28 cellular contexts compared by ENCODE assay signal in genomic region chr20:20005381-20005780, GRCh38. TPM values are rescaled to one million over a fixed set of nuclear protein-coding genes. Genes with fewer than 3 reads are reported as not detected.
DNase-seq lines count a peak whose midpoint lies in the region; ATAC-seq, FAIRE-seq and TF ChIP-seq lines count a peak whose summit lies in the region.
"Had no signal": no experiment of that assay in that cellular context is flagged by ENCODE, and none has a peak within 500 bp of the region (broad histone marks: within the 10 kb centered on the region; RNA-seq: fewer than 3 reads in every experiment).

No MANE protein-coding gene starts in this region.

- POLR2A ChIA-PET in GM12878 (lab: Charles Lee): no interaction called here
- POLR2A ChIA-PET in HepG2 (lab: Yijun Ruan, JAX): interaction anchor here (0.8 to 1.0 kb wide), 5 partner anchors 10 to 125 kb away, joined by 3 to 6 read pairs (median 5); partner anchors contain the start of genes CRNKL1 and NAA20

- RAD21 ChIA-PET in GM12878 (lab: Charles Lee; ENCODE audit: unreplicated experiment): interaction anchor here (1.0 to 2.5 kb wide), 3 partner anchors 10 to 47 kb away, joined by 3 to 7 read pairs (median 3); partner anchors contain the start of genes CFAP61, CRNKL1 and NAA20

- H3K4me1 ChIP-seq in GM12878 (ENCODE audit: control insufficient read depth, insufficient read depth, low read length) (0 out of 2 replicates have a peak, but pooled peaks cover 5% of the 10 kb centered on the region), HepG2 (ENCODE audit: insufficient read depth, low read length) (peaks cover 77% of the 10 kb centered on the region), thyroid gland (peaks cover 15 to 33% of the 10 kb centered on the region in 2 donors), upper lobe of right lung (peaks cover 29% of the 10 kb centered on the region)
- H3K4me1 ChIP-seq: SJSA1 had no signal

- peaks cover 0 to 4% (median 0%) of the 10 kb centered on the region in 7 donors for H3K9me3 Mint-ChIP-seq in CD14-positive monocyte
- H3K9me3 Mint-ChIP-seq: T-cell had no signal

- H3K4me2 ChIP-seq in GM12878 (ENCODE audit: control insufficient read depth, insufficient read depth): no peak overlapping the region
- peak overlapping the region; percentile 52 for H3K4me2 ChIP-seq in HepG2 (ENCODE audit: low read depth, low read length)
- H3K4me2 ChIP-seq: PC-9 had no signal

- peaks cover 0 to 2% (median 0%) of the 10 kb centered on the region in 3 donors for H3K27me3 Mint-ChIP-seq in CD14-positive monocyte (ENCODE audit: low read depth in 3 of 3)

- H3K27me3 ChIP-seq in GM12878 (replicated peaks in 1 of 2; ENCODE audit: control insufficient read depth in 2 of 2, insufficient read depth in 2 of 2, low read length in 1 of 2) (peaks cover 4 to 8% of the 10 kb centered on the region in 2 experiments; a peak in 3 of 4 replicates), HepG2 (ENCODE audit: control insufficient read depth in 1 of 2, insufficient read depth in 2 of 2, low read length in 2 of 2) (no peaks in the 10 kb centered on the region), thyroid gland (no peaks in the 10 kb centered on the region), upper lobe of right lung (no peaks in the 10 kb centered on the region)
- H3K27me3 ChIP-seq: SJSA1 had no signal

- in situ Hi-C loops in GM12878 (cut with MboI) (loop anchor here (5.0 to 25.0 kb wide), 3 partner anchors 48 to 1493 kb away; partner anchors contain the start of genes DTD1 and SEC23B), HepG2 (cut with HindIII; ENCODE audit: extremely low pct_ligation_motif_present, low pct_unique_long_range_greater_than_20kb) (no loop called here)

- no peaks in the 10 kb centered on the region for H3K36me3 ChIP-seq in GM12878 (ENCODE audit: control insufficient read depth in 2 of 2, insufficient read depth in 2 of 2, low read length in 1 of 2)
- no peaks in the 10 kb centered on the region for H3K36me3 ChIP-seq in HepG2 (replicated peaks in 1 of 2; ENCODE audit: control insufficient read depth in 1 of 2, insufficient read depth in 2 of 2, low read length in 2 of 2)
- H3K36me3 ChIP-seq in thyroid gland: peaks cover 4 to 7% of the 10 kb centered on the region in 2 donors
- peaks cover 28% of the 10 kb centered on the region for H3K36me3 ChIP-seq in upper lobe of right lung

- no peak overlapping the region for H2AFZ ChIP-seq in GM12878 (ENCODE audit: control insufficient read depth, low read depth, low read length)
- H2AFZ ChIP-seq in HepG2 (ENCODE audit: low read length): peak overlapping the region; percentile 24
- H2AFZ ChIP-seq: PC-9 had no signal

- DNase-seq in CD14-positive monocyte (ENCODE audit: low spot score) (no peak), GM12878 (ENCODE audit: low read depth, low spot score) (no peak), HepG2 (ENCODE audit: low spot score) (peak; percentile 51), thyroid gland (peak; percentile 63 to 65), HPDE6-E6E7 (ENCODE audit: extremely low spot score) (no peak), NCI-H748 (lab: John Stamatoyannopoulos, UW; ENCODE audit: unreplicated experiment) (no peak), upper lobe of right lung (no peak)
- DNase-seq: C1 segment of cervical spinal cord; CD8-positive, alpha-beta memory T cell; DMS 273 treated with DMSO at 0.1 percent for 48 hours; DMS79; EL; GDM1; NCI-H1092 treated with DMSO at 0.1 percent for 48 hours; NCI-H1436 treated with DMSO at 0.1 percent for 48 hours; NCI-H187 treated with DMSO at 0.1 percent for 48 hours; NCI-H524 treated with DMSO at 0.1 percent for 48 hours; NCI-H82; NK-92 treated with Interleukin-12 subunit alpha and Interleukin-12 subunit beta, amount 100 ng/mL, for 24 hours; PC-9; Right ventricle myocardium superior; T-cell had no signal

- H3K36me3 Mint-ChIP-seq in CD14-positive monocyte: peaks cover 15 to 30% of the 10 kb centered on the region in 2 donors
- H3K36me3 Mint-ChIP-seq: T-cell had no signal

- H3K9ac ChIP-seq in GM12878 (ENCODE audit: control insufficient read depth, insufficient read depth, low read length): no peak overlapping the region
- peak overlapping the region; percentile 21; the same call in 1 of the 2 replicates for H3K9ac ChIP-seq in HepG2 (ENCODE audit: insufficient read depth, low read depth, low read length)

- H3K9me3 ChIP-seq in GM12878 (replicated peaks; ENCODE audit: control insufficient read depth, insufficient read depth, low read length) (no peaks in the 10 kb centered on the region), HepG2 (ENCODE audit: low read length) (no peaks in the 10 kb centered on the region), thyroid gland (no peaks in the 10 kb centered on the region), upper lobe of right lung (no peaks in the 10 kb centered on the region)
- H3K9me3 ChIP-seq: SJSA1 had no signal

- no peak for TF ChIP-seq POLR2A in GM12878 (IDR thresholded peaks at IDR 0.05; ENCODE audit: low read depth, low read length)
- no peak for TF ChIP-seq POLR2A in HepG2 (IDR thresholded peaks at IDR 0.05; ENCODE audit: insufficient read depth in 1 of 2, low read depth in 2 of 2, low read length in 2 of 2)
- TF ChIP-seq POLR2A in thyroid gland (IDR thresholded peaks at IDR 0.05): no peak

- no peak for TF ChIP-seq CTCF in CD14-positive monocyte (IDR thresholded peaks at IDR 0.05)
- no peak for TF ChIP-seq CTCF in GM12878 (IDR thresholded peaks at IDR 0.05 in 2 of 3, conservative IDR thresholded peaks at IDR 0.05 in 1 of 3; ENCODE audit: control insufficient read depth in 2 of 3, extremely low read depth in 1 of 3, insufficient read depth in 1 of 3, low read depth in 3 of 3, low read length in 3 of 3)
- no peak for TF ChIP-seq CTCF in HepG2 (CRISPR knock-in tag; IDR thresholded peaks at IDR 0.05)
- no peak for TF ChIP-seq CTCF in thyroid gland (IDR thresholded peaks at IDR 0.05)
- TF ChIP-seq CTCF in upper lobe of right lung (IDR thresholded peaks at IDR 0.05): no peak

- H3K79me2 ChIP-seq in GM12878 (ENCODE audit: control insufficient read depth, insufficient read depth, low read length) (no peaks in the 10 kb centered on the region), HepG2 (ENCODE audit: insufficient read depth, low read length) (no peaks in the 10 kb centered on the region)

- intact Hi-C loops in CD14-positive monocyte (cut with micrococcal nuclease) (no loop called here), GM12878 (cut with micrococcal nuclease; ENCODE audit: unreplicated experiment) (no loop called here), HepG2 (cut with micrococcal nuclease; ENCODE audit: unreplicated experiment) (no loop called here), thyroid gland (cut with DNase I) (no loop called here), upper lobe of right lung (cut with DNase I) (no loop called here)

- 44% methylated on average over 6 of the region's 6 CpGs for WGBS in GM12878 (ENCODE audit: insufficient coverage, insufficient replicate concordance, low lambda C conversion rate, missing lambda C conversion rate)
- WGBS in HepG2 (ENCODE audit: low lambda C conversion rate): 27% methylated on average over 6 of the region's 6 CpGs
- WGBS in thyroid gland, 2 donors: 36 to 42% methylated on average over 6 of the region's 6 CpGs

- peak overlapping the region in 5 of 7 donors; percentile 30 to 68 (median 58) for H3K27ac Mint-ChIP-seq in CD14-positive monocyte
- H3K27ac Mint-ChIP-seq: CD8-positive, alpha-beta memory T cell; T-cell had no signal

- no TSS peak for BruUV-seq in GM12878 (replicated peaks; lab: Mats Ljungman, UMichigan)
- no TSS peak for BruUV-seq in HepG2 (replicated peaks; lab: Mats Ljungman, UMichigan)

- FAIRE-seq in GM12878 (lab: Jason Lieb, UNC): no peak
- FAIRE-seq in HepG2 (lab: Jason Lieb, UNC): no peak
- FAIRE-seq: GM12891, H1 had no signal

- H3K4me3 ChIP-seq in GM12878: no peak overlapping the region
- H3K4me3 ChIP-seq in HepG2 (replicated peaks in 1 of 3; ENCODE audit: insufficient read depth in 1 of 3, low read depth in 2 of 3, low read length in 3 of 3): 0 out of 6 replicates have a peak overlapping the region, but pooled peaks of 1 of the 3 experiments have one; percentile 4
- no peak overlapping the region for H3K4me3 ChIP-seq in thyroid gland (replicated peaks in 1 of 3)
- H3K4me3 ChIP-seq in upper lobe of right lung: no peak overlapping the region
- H3K4me3 ChIP-seq: PC-9, SJSA1 had no signal

- H3K27ac ChIP-seq in GM12878 (ENCODE audit: control insufficient read depth, insufficient read depth) (no peak overlapping the region), HepG2 (ENCODE audit: extremely low read length, insufficient read depth, low read length) (peak overlapping the region; percentile 42), thyroid gland (peak overlapping the region in 2 of 3 donors; percentile 53 to 55), upper lobe of right lung (no peak overlapping the region)
- H3K27ac ChIP-seq: PC-9, SJSA1 had no signal

- no peak for TF ChIP-seq EP300 in GM12878 (IDR thresholded peaks at IDR 0.05; ENCODE audit: borderline replicate concordance in 1 of 2, control insufficient read depth in 1 of 2, low read depth in 2 of 2, low read length in 2 of 2)
- TF ChIP-seq EP300 in HepG2 (IDR thresholded peaks at IDR 0.05; ENCODE audit: low read depth in 2 of 2, low read length in 2 of 2): no peak
- TF ChIP-seq EP300 in HepG2 (CRISPR knock-in tag; IDR thresholded peaks at IDR 0.05; ENCODE audit: borderline replicate concordance): no peak

- TF ChIP-seq RAD21 in GM12878 (IDR thresholded peaks at IDR 0.05; ENCODE audit: insufficient read depth, low read depth, low read length): no peak
- no peak for TF ChIP-seq RAD21 in HepG2 (CRISPR knock-in tag; IDR thresholded peaks at IDR 0.05)

- no peaks in the 10 kb centered on the region for H4K20me1 ChIP-seq in GM12878 (ENCODE audit: control insufficient read depth, insufficient read depth)
- no peaks in the 10 kb centered on the region for H4K20me1 ChIP-seq in HepG2 (ENCODE audit: insufficient read depth, low read length)

- peaks cover 71% of the 10 kb centered on the region for H3K4me1 Mint-ChIP-seq in CD14-positive monocyte

- CTCF ChIA-PET in GM12878 (lab: Yijun Ruan, JAX) (interaction anchor here (1.1 to 4.3 kb wide), 5 partner anchors 11 to 221 kb away, joined by 3 to 17 read pairs (median 8); partner anchors contain the start of genes CRNKL1 and NAA20), HepG2 (lab: Yijun Ruan, JAX; ENCODE audit: low intra/inter-chr PET ratio, low total read pairs) (no interaction called here)

- ATAC-seq in GM12878: no peak
- ATAC-seq in HepG2: peak; percentile 47
- ATAC-seq in HG03135 (IDR thresholded peaks at IDR 0.05; ENCODE audit: unreplicated experiment): no peak
- ATAC-seq in upper lobe of right lung: no peak
- ATAC-seq: HCT116, T-cell had no signal

- no peak overlapping the region for H3K4me3 Mint-ChIP-seq in CD14-positive monocyte
- H3K4me3 Mint-ChIP-seq: CD8-positive, alpha-beta memory T cell; T-cell had no signal

- SMC1A ChIA-PET in GM12878 (lab: Charles Lee; ENCODE audit: uncharacterized antibody, unreplicated experiment): interaction anchor here (0.6 to 1.4 kb wide), 5 partner anchors 10 to 224 kb away, joined by 3 to 4 read pairs (median 3); no protein-coding TSS in a partner anchor

RNA-seq across cellular contexts. Expression of gene NAA20, which starts 11.8 kb away (rescaled TPM):
- polyA plus RNA-seq in CD14-positive monocyte (100 to 1,000 TPM in 1 of 2 donors, 10 to 100 TPM in 1; 94.0 to 103 TPM), GM12878 (2011; rRNA removed) (98.6 and 140 TPM in 2 replicates), GM12878 (2014; fragmentation: Illumina TruSeq; extraction: Trizol) (69.4 and 74.2 TPM in 2 replicates), GM12878 (2014; fragmentation: Nextera tagmentation; extraction: Ambion mirVana) (100 to 1,000 TPM; 309 to 366 TPM), GM12878 (2014; rRNA removed) (71.8 and 79.6 TPM in 2 replicates), GM12878 (2016; fragmentation: Nextera tagmentation; extraction: Ambion mirVana) (100 to 1,000 TPM; 176 to 178 TPM), HepG2 (2011; rRNA removed) (62.9 and 81.9 TPM in 2 replicates)
- 26.0 and 27.1 TPM in 2 replicates for total RNA-seq in GM12878 (2013; cell fraction: nucleolus; rRNA removed)
- total RNA-seq in GM12878 (2014; rRNA removed) (48.3 and 52.5 TPM in 2 replicates), GM12878 (2014; rRNA removed; fragmentation: Illumina TruSeq; extraction: Trizol) (74.9 and 79.2 TPM in 2 replicates), GM12878 (2021) (61.5 and 65.1 TPM in 2 replicates), HepG2 (2016; rRNA removed; fragmentation: Illumina TruSeq; extraction: Trizol) (82.8 and 114 TPM in 2 replicates), thyroid gland (10 to 100 TPM; 53.3 to 65.7 (median 64.0) TPM), upper lobe of right lung (63.1 TPM)
- 36.0 TPM for polyA plus RNA-seq in GM12878 (2011; ENCODE audit: low read depth)
- polyA plus RNA-seq in GM12878 (2011; cell fraction: cytosol; rRNA removed): 40.0 and 47.2 TPM in 2 replicates
- polyA plus RNA-seq in GM12878 (2011; cell fraction: nucleus; rRNA removed): 23.9 and 30.0 TPM in 2 replicates
- polyA plus RNA-seq in GM12878 (2012): 51.1 and 57.3 TPM in 2 replicates
- 27.2 and 28.9 TPM in 2 replicates for polyA minus RNA-seq in GM12878 (2011; rRNA and poly(A)+ RNA removed)
- polyA minus RNA-seq in GM12878 (2011; cell fraction: cytosol; rRNA and poly(A)+ RNA removed): 12.7 and 14.3 TPM in 2 replicates
- 23.5 and 42.3 TPM in 2 replicates for polyA minus RNA-seq in GM12878 (2011; cell fraction: nucleus; rRNA and poly(A)+ RNA removed)
- total RNA-seq in HepG2 (2016; cell fraction: cytosol; rRNA removed; fragmentation: Illumina TruSeq; extraction: Trizol; ENCODE audit: low read depth): 21.7 and 25.6 TPM in 2 replicates
- total RNA-seq in HepG2 (2016; cell fraction: insoluble cytoplasmic fraction; rRNA removed; fragmentation: Illumina TruSeq; extraction: Trizol): 86.7 and 113 TPM in 2 replicates
- 37.5 and 43.6 TPM in 2 replicates for total RNA-seq in HepG2 (2016; cell fraction: membrane; rRNA removed; fragmentation: Illumina TruSeq; extraction: Trizol)
- 54.4 and 60.1 TPM in 2 replicates for total RNA-seq in HepG2 (2016; cell fraction: nucleus; rRNA removed; fragmentation: Illumina TruSeq; extraction: Trizol)
- polyA plus RNA-seq in HepG2 (2011; cell fraction: cytosol; rRNA removed): 50.7 and 67.7 TPM in 2 replicates
- polyA plus RNA-seq in HepG2 (2011; cell fraction: nucleus; rRNA removed): 23.7 and 25.9 TPM in 2 replicates
- polyA plus RNA-seq in HepG2 (2012): 95.6 and 106 TPM in 2 replicates
- 28.8 and 29.8 TPM in 2 replicates for polyA plus RNA-seq in HepG2 (2016; cell fraction: cytosol; fragmentation: Illumina TruSeq; extraction: Trizol; ENCODE audit: low read depth)
- polyA plus RNA-seq in HepG2 (2016; cell fraction: insoluble cytoplasmic fraction; fragmentation: Illumina TruSeq; extraction: Trizol; ENCODE audit: low read depth): 148 and 163 TPM in 2 replicates
- polyA plus RNA-seq in HepG2 (2016; cell fraction: membrane; fragmentation: Illumina TruSeq; extraction: Trizol; ENCODE audit: low read depth): 36.9 and 37.4 TPM in 2 replicates
- polyA plus RNA-seq in HepG2 (2016; cell fraction: nucleus; fragmentation: Illumina TruSeq; extraction: Trizol; ENCODE audit: insufficient read depth, low read depth): 119 and 123 TPM in 2 replicates
- polyA minus RNA-seq in HepG2 (2011; rRNA and poly(A)+ RNA removed; ENCODE audit: low replicate concordance): 14.8 and 29.0 TPM in 2 replicates
- 25.5 and 28.8 TPM in 2 replicates for polyA minus RNA-seq in HepG2 (2011; cell fraction: cytosol; rRNA and poly(A)+ RNA removed)
- 45.3 and 48.5 TPM in 2 replicates for polyA minus RNA-seq in HepG2 (2011; cell fraction: nucleus; rRNA and poly(A)+ RNA removed)

RNA-seq across cellular contexts. Expression of gene CRNKL1, which starts 46.9 kb away (rescaled TPM):
- 1 to 10 TPM; 5.9 to 7.4 TPM for polyA plus RNA-seq in CD14-positive monocyte
- total RNA-seq in GM12878 (2013; cell fraction: nucleolus; rRNA removed): 17.4 and 17.6 TPM in 2 replicates
- 16.5 and 20.2 TPM in 2 replicates for total RNA-seq in GM12878 (2014; rRNA removed)
- total RNA-seq in GM12878 (2014; rRNA removed; fragmentation: Illumina TruSeq; extraction: Trizol): 21.3 and 21.8 TPM in 2 replicates
- 14.3 and 15.1 TPM in 2 replicates for total RNA-seq in GM12878 (2021)
- polyA plus RNA-seq in GM12878 (2011; ENCODE audit: low read depth): 6.5 TPM
- 15.4 and 23.4 TPM in 2 replicates for polyA plus RNA-seq in GM12878 (2011; rRNA removed)
- polyA plus RNA-seq in GM12878 (2011; cell fraction: cytosol; rRNA removed): 7.4 TPM in 2 replicates
- 8.7 and 12.1 TPM in 2 replicates for polyA plus RNA-seq in GM12878 (2011; cell fraction: nucleus; rRNA removed)
- polyA plus RNA-seq in GM12878 (2012): 8.8 and 11.4 TPM in 2 replicates
- polyA plus RNA-seq in GM12878 (2014; fragmentation: Illumina TruSeq; extraction: Trizol): 18.1 and 18.5 TPM in 2 replicates
- polyA plus RNA-seq in GM12878 (2014; fragmentation: Nextera tagmentation; extraction: Ambion mirVana): 10 to 100 TPM in 1 of 2 experiments, 1 to 10 TPM in 1; 9.5 to 18.6 TPM
- polyA plus RNA-seq in GM12878 (2014; rRNA removed): 10.8 and 11.5 TPM in 2 replicates
- polyA plus RNA-seq in GM12878 (2016; fragmentation: Nextera tagmentation; extraction: Ambion mirVana): 10 to 100 TPM; 25.8 to 28.4 TPM
- 12.9 and 14.0 TPM in 2 replicates for polyA minus RNA-seq in GM12878 (2011; rRNA and poly(A)+ RNA removed)
- polyA minus RNA-seq in GM12878 (2011; cell fraction: cytosol; rRNA and poly(A)+ RNA removed): 4.8 and 7.1 TPM in 2 replicates
- 7.6 and 11.9 TPM in 2 replicates for polyA minus RNA-seq in GM12878 (2011; cell fraction: nucleus; rRNA and poly(A)+ RNA removed)
- total RNA-seq in HepG2 (2016; rRNA removed; fragmentation: Illumina TruSeq; extraction: Trizol): 64.5 and 103 TPM in 2 replicates
- total RNA-seq in HepG2 (2016; cell fraction: cytosol; rRNA removed; fragmentation: Illumina TruSeq; extraction: Trizol; ENCODE audit: low read depth): 8.3 and 8.7 TPM in 2 replicates
- total RNA-seq in HepG2 (2016; cell fraction: insoluble cytoplasmic fraction; rRNA removed; fragmentation: Illumina TruSeq; extraction: Trizol): 62.9 and 102 TPM in 2 replicates
- total RNA-seq in HepG2 (2016; cell fraction: membrane; rRNA removed; fragmentation: Illumina TruSeq; extraction: Trizol): 16.0 and 23.6 TPM in 2 replicates
- 44.4 and 50.7 TPM in 2 replicates for total RNA-seq in HepG2 (2016; cell fraction: nucleus; rRNA removed; fragmentation: Illumina TruSeq; extraction: Trizol)
- 10.8 and 12.3 TPM in 2 replicates for polyA plus RNA-seq in HepG2 (2011; rRNA removed)
- 7.1 and 10.7 TPM in 2 replicates for polyA plus RNA-seq in HepG2 (2011; cell fraction: cytosol; rRNA removed)
- 7.0 and 7.9 TPM in 2 replicates for polyA plus RNA-seq in HepG2 (2011; cell fraction: nucleus; rRNA removed)
- 24.5 and 37.7 TPM in 2 replicates for polyA plus RNA-seq in HepG2 (2012)
- 4.5 and 4.7 TPM in 2 replicates for polyA plus RNA-seq in HepG2 (2016; cell fraction: cytosol; fragmentation: Illumina TruSeq; extraction: Trizol; ENCODE audit: low read depth)
- polyA plus RNA-seq in HepG2 (2016; cell fraction: insoluble cytoplasmic fraction; fragmentation: Illumina TruSeq; extraction: Trizol; ENCODE audit: low read depth): 69.8 and 72.6 TPM in 2 replicates
- polyA plus RNA-seq in HepG2 (2016; cell fraction: membrane; fragmentation: Illumina TruSeq; extraction: Trizol; ENCODE audit: low read depth): 7.0 and 7.5 TPM in 2 replicates
- polyA plus RNA-seq in HepG2 (2016; cell fraction: nucleus; fragmentation: Illumina TruSeq; extraction: Trizol; ENCODE audit: insufficient read depth, low read depth): 51.1 and 58.0 TPM in 2 replicates
- polyA minus RNA-seq in HepG2 (2011; rRNA and poly(A)+ RNA removed; ENCODE audit: low replicate concordance): 5.1 and 9.0 TPM in 2 replicates
- 17.9 and 18.2 TPM in 2 replicates for polyA minus RNA-seq in HepG2 (2011; cell fraction: cytosol; rRNA and poly(A)+ RNA removed)
- 46.4 and 51.1 TPM in 2 replicates for polyA minus RNA-seq in HepG2 (2011; cell fraction: nucleus; rRNA and poly(A)+ RNA removed)
- 10 to 100 TPM; 23.6 to 35.2 (median 27.2) TPM for total RNA-seq in thyroid gland
- total RNA-seq in upper lobe of right lung: 20.2 TPM

RNA-seq across cellular contexts. Expression of gene CFAP61, which starts 47.0 kb away (rescaled TPM):
- polyA plus RNA-seq in CD14-positive monocyte (not detected), GM12878 (2011; rRNA removed) (0.14 and 0.24 TPM in 2 replicates), GM12878 (2014; fragmentation: Illumina TruSeq; extraction: Trizol) (not detected in 2 replicates), GM12878 (2014; fragmentation: Nextera tagmentation; extraction: Ambion mirVana) (not detected), GM12878 (2014; rRNA removed) (not detected in 2 replicates), GM12878 (2016; fragmentation: Nextera tagmentation; extraction: Ambion mirVana) (not detected), HepG2 (2011; rRNA removed) (not detected in 2 replicates)
- total RNA-seq in GM12878 (2013; cell fraction: nucleolus; rRNA removed): not detected in 2 replicates
- total RNA-seq in GM12878 (2014; rRNA removed) (0.11 TPM in 1 of 2 replicates, not detected in the other), GM12878 (2014; rRNA removed; fragmentation: Illumina TruSeq; extraction: Trizol) (not detected in 2 replicates), GM12878 (2021) (0.41 TPM in 1 of 2 replicates, not detected in the other), HepG2 (2016; rRNA removed; fragmentation: Illumina TruSeq; extraction: Trizol) (0.27 TPM in 1 of 2 replicates, not detected in the other), thyroid gland (1 to 10 TPM in 2 of 4 donors, under 1 TPM in 2; 0.34 to 1.6 (median 1.1) TPM), upper lobe of right lung (not detected)
- not detected for polyA plus RNA-seq in GM12878 (2011; ENCODE audit: low read depth)
- polyA plus RNA-seq in GM12878 (2011; cell fraction: cytosol; rRNA removed): 0.18 and 0.24 TPM in 2 replicates
- polyA plus RNA-seq in GM12878 (2011; cell fraction: nucleus; rRNA removed): 0.09 and 0.18 TPM in 2 replicates
- not detected in 2 replicates for polyA plus RNA-seq in GM12878 (2012)
- 0.22 and 0.67 TPM in 2 replicates for polyA minus RNA-seq in GM12878 (2011; rRNA and poly(A)+ RNA removed)
- not detected in 2 replicates for polyA minus RNA-seq in GM12878 (2011; cell fraction: cytosol; rRNA and poly(A)+ RNA removed)
- 0.24 TPM in 1 of 2 replicates, not detected in the other for polyA minus RNA-seq in GM12878 (2011; cell fraction: nucleus; rRNA and poly(A)+ RNA removed)
- total RNA-seq in HepG2 (2016; cell fraction: cytosol; rRNA removed; fragmentation: Illumina TruSeq; extraction: Trizol; ENCODE audit: low read depth): not detected in 2 replicates
- 0.24 TPM in 1 of 2 replicates, not detected in the other for total RNA-seq in HepG2 (2016; cell fraction: insoluble cytoplasmic fraction; rRNA removed; fragmentation: Illumina TruSeq; extraction: Trizol)
- not detected in 2 replicates for total RNA-seq in HepG2 (2016; cell fraction: membrane; rRNA removed; fragmentation: Illumina TruSeq; extraction: Trizol)
- 1.0 TPM in 1 of 2 replicates, not detected in the other for total RNA-seq in HepG2 (2016; cell fraction: nucleus; rRNA removed; fragmentation: Illumina TruSeq; extraction: Trizol)
- 0.12 and 0.17 TPM in 2 replicates for polyA plus RNA-seq in HepG2 (2011; cell fraction: cytosol; rRNA removed)
- 0.50 TPM in 1 of 2 replicates, not detected in the other for polyA plus RNA-seq in HepG2 (2011; cell fraction: nucleus; rRNA removed)
- polyA plus RNA-seq in HepG2 (2012): 0.12 TPM in 1 of 2 replicates, not detected in the other
- polyA plus RNA-seq in HepG2 (2016; cell fraction: cytosol; fragmentation: Illumina TruSeq; extraction: Trizol; ENCODE audit: low read depth): not detected in 2 replicates
- not detected in 2 replicates for polyA plus RNA-seq in HepG2 (2016; cell fraction: insoluble cytoplasmic fraction; fragmentation: Illumina TruSeq; extraction: Trizol; ENCODE audit: low read depth)
- polyA plus RNA-seq in HepG2 (2016; cell fraction: membrane; fragmentation: Illumina TruSeq; extraction: Trizol; ENCODE audit: low read depth): not detected in 2 replicates
- 0.77 TPM in 1 of 2 replicates, not detected in the other for polyA plus RNA-seq in HepG2 (2016; cell fraction: nucleus; fragmentation: Illumina TruSeq; extraction: Trizol; ENCODE audit: insufficient read depth, low read depth)
- not detected in 2 replicates for polyA minus RNA-seq in HepG2 (2011; rRNA and poly(A)+ RNA removed; ENCODE audit: low replicate concordance)
- polyA minus RNA-seq in HepG2 (2011; cell fraction: cytosol; rRNA and poly(A)+ RNA removed): not detected in 2 replicates
- 0.64 TPM in 1 of 2 replicates, not detected in the other for polyA minus RNA-seq in HepG2 (2011; cell fraction: nucleus; rRNA and poly(A)+ RNA removed)
- total RNA-seq: CD8-positive, alpha-beta memory T cell; SJSA1; T-cell had no signal
- polyA plus RNA-seq: AG04450; CD8-positive, alpha-beta memory T cell had no signal

Comparison
In these comparisons a context has a peak if more than half of its experiments do, and no peak if none do; other contexts are left out.
1. DNase-seq: peak in HepG2 (single experiment) and thyroid gland (2 of 2); none in CD14-positive monocyte (single experiment), GM12878 (single experiment), HPDE6-E6E7 (single experiment), NCI-H748 (single experiment) and upper lobe of right lung (single experiment).
2. H3K27ac ChIP-seq: peak in HepG2 (single experiment) and thyroid gland (2 of 3); none in GM12878 (single experiment) and upper lobe of right lung (single experiment).